35 cellular contexts compared by ENCODE assay signal in the genomic region with DNA sequence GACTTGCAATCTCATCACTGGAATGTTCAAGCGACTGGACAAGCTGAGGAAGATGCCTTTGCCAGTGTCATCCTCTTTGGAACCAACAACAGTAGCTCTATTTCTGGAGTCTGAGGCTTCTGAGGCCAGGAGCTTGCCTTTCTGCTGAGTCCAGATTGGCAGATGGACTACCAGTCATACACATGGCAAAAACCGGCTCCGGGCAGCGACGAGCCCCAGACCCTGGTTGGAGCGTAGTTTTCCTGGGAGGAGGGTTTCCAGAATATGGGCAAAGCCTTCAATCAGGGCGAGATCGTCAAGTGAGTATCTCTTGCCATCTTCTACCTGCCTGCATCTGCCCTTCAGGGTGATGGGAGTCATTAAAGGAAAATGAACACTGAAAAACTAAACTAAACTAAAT.
"Had no signal": no experiment of that assay in that cellular context is flagged by ENCODE, and none has a peak within 500 bp of the region (broad histone marks: within the 10 kb centered on the region; RNA-seq: fewer than 3 reads in every experiment).

No MANE protein-coding gene starts in this region.

- H3K27ac ChIP-seq: KMS-11 had no signal

- H3K27me3 ChIP-seq: MG63 had no signal

- H3K36me3 ChIP-seq: MG63 had no signal

- H3K9me3 ChIP-seq: MG63 had no signal

- DNase-seq: Karpas-422, Kasumi-1, KG1, MG63, MM.1S, MV-4-11, NCI-H1048, NCI-H1092, NCI-H1092 treated with DMSO at 0.1 percent for 48 hours, NCI-H1105, NCI-H1105 treated with DMSO at 0.1 percent for 48 hours, NCI-H1417, NCI-H1436, NCI-H1436 treated with DMSO at 0.1 percent for 48 hours, NCI-H146, NCI-H1694, NCI-H1694 treated with DMSO at 0.1 percent for 48 hours, NCI-H187, NCI-H187 treated with DMSO at 0.1 percent for 48 hours, NCI-H1930, NCI-H2029, NCI-H2029 treated with DMSO at 0.1 percent for 48 hours, NCI-H2081, NCI-H2081 treated with DMSO at 0.1 percent for 48 hours, NCI-H2107, NCI-H2171, NCI-H2171 treated with DMSO at 0.1 percent for 48 hours, NCI-H2227 treated with DMSO at 0.1 percent for 48 hours, NCI-H226, NCI-H345, NCI-H446, NCI-H446 treated with DMSO at 0.1 percent for 48 hours, NCI-H510A, NCI-H510A treated with DMSO at 0.1 percent for 48 hours had no signal

- H3K4me2 ChIP-seq: KMS-11 had no signal

- H3K9ac ChIP-seq: KMS-11 had no signal

- H3K4me3 ChIP-seq: MG63 had no signal
